In the genomic region with DNA sequence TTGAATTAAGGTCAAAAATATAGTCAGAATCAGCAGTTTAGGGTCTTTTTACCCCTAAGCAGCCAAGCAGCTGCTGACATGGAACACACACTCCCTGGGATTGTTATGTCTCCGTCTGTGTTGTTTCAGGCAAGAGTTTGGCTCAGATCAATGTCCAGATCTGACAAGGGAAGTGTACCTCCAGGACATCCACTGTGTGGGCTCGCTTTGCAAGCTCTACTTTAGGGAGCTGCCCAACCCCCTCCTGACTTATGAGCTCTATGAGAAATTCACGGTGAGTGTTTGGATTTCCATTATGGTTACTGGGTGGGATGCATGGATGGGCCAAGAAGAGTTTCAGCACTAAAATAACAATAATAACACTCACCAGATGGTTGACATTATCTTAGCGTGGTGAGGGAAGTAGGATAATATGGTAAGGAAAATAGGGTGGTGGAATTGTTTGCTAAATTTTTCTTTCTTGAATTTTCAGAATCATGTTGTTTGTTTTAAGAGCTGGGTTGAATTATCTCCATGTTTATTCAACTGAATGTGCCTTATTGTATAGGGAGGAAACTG, we compare ENCODE assay signal across 21 cellular contexts.
DNase-seq lines count a peak whose midpoint lies in the region; ATAC-seq and TF ChIP-seq lines count a peak whose summit lies in the region.
"Had no signal": no experiment of that assay in that cellular context is flagged by ENCODE, and none has a peak within 500 bp of the region (broad histone marks: within the 10 kb centered on the region; RNA-seq: fewer than 3 reads in every experiment).

No MANE protein-coding gene starts in this region.

- H3K56ac ChIP-seq in IMR-90 (ENCODE audit: extremely low read depth, insufficient read depth, low read length): no peak overlapping the region

- H4K91ac ChIP-seq in IMR-90 (ENCODE audit: insufficient read depth, low read depth, low read length): no peak overlapping the region

- WGBS in IMR-90 (ENCODE audit: extremely low coverage in 2 of 2, insufficient read length in 1 of 2), 2 experiments: 33 to 100% methylated on average over 1 of the region's 4 CpGs

- no peaks in the 10 kb centered on the region for H3K27me3 Mint-ChIP-seq in activated CD4-positive, alpha-beta T cell treated with anti-CD3 and anti-CD28 coated beads, Interleukin-2, amount 10 ng/mL, durations not matched to agents 24 days and 14 days
- peaks cover 4% of the 10 kb centered on the region for H3K27me3 Mint-ChIP-seq in Caco-2 (ENCODE audit: insufficient read depth, unreplicated experiment)
- H3K27me3 Mint-ChIP-seq: CD4-positive, alpha-beta T cell had no signal

- no peak overlapping the region for H4K8ac ChIP-seq in IMR-90 (ENCODE audit: low read depth in 2 of 2, low read length in 2 of 2)

- no peak overlapping the region for H3K4me3 Mint-ChIP-seq in activated CD4-positive, alpha-beta T cell treated with anti-CD3 and anti-CD28 coated beads, Interleukin-2, amount 10 ng/mL, durations not matched to agents 24 days and 14 days
- no peak overlapping the region for H3K4me3 Mint-ChIP-seq in Caco-2 (ENCODE audit: unreplicated experiment)
- H3K4me3 Mint-ChIP-seq: CD4-positive, alpha-beta T cell; H9; HFFc6 had no signal

- H3K36me3 Mint-ChIP-seq in activated CD4-positive, alpha-beta T cell treated with anti-CD3 and anti-CD28 coated beads, Interleukin-2, amount 10 ng/mL, durations not matched to agents 24 days and 14 days (ENCODE audit: low read depth): no peaks in the 10 kb centered on the region
- H3K36me3 Mint-ChIP-seq in Caco-2 (ENCODE audit: insufficient read depth, unreplicated experiment): no peaks in the 10 kb centered on the region

- H3K4me2 ChIP-seq in IMR-90 (ENCODE audit: low read depth, low read length): no peak overlapping the region
- H3K4me2 ChIP-seq: BLaER1 had no signal

- no peak for DNase-seq in IMR-90
- DNase-seq in brain pericyte (ENCODE audit: low read depth, low spot score): peak; percentile 92
- peak; percentile 11 for DNase-seq in fibroblast of the aortic adventitia (ENCODE audit: low read depth)
- DNase-seq in sciatic nerve (ENCODE audit: low spot score): no peak
- no peak for DNase-seq in NCI-H1417 treated with DMSO at 0.1 percent for 48 hours (lab: John Stamatoyannopoulos, UW)
- DNase-seq in cerebellar nuclear complex (lab: John Stamatoyannopoulos, UW): no peak
- no peak for DNase-seq in activated CD4-positive, alpha-beta T cell treated with anti-CD3 and anti-CD28 coated beads, Interleukin-2, amount 10 ng/mL, durations not matched to agents 24 days and 14 days
- no peak for DNase-seq in Caco-2
- DNase-seq: CD4-positive, alpha-beta T cell; DMS153; GM23248; H9; HFFc6; MG63; NCI-H1417; NCI-H187; NCI-H446; NCI-H526; OCI-M1 had no signal

- TF ChIP-seq RAD21 in IMR-90 (IDR thresholded peaks at IDR 0.05; ENCODE audit: low read length): no peak

- in situ Hi-C loops in IMR-90 (cut with MboI; ENCODE audit: low sequenced_read_pairs): no loop called here

- H3K18ac ChIP-seq in IMR-90 (ENCODE audit: low read depth, low read length): no peak overlapping the region

- no peak overlapping the region; the same call in 1 of the 2 replicates for H3K27ac ChIP-seq in IMR-90 (ENCODE audit: insufficient read depth, low read length)
- H3K27ac ChIP-seq: BLaER1, GM23248 had no signal

- CTCF ChIA-PET in IMR-90 (lab: Yijun Ruan, JAX) (interaction anchor here (0.6 kb wide), 1 partner anchor 120 kb away, joined by 4 read pairs; no protein-coding TSS in a partner anchor), Caco-2 (lab: Charles Lee) (interaction anchor here (0.7 kb wide), 1 partner anchor 127 kb away, joined by 3 read pairs; no protein-coding TSS in a partner anchor)

- H4K20me1 ChIP-seq in IMR-90 (ENCODE audit: insufficient read depth, low read length): no peaks in the 10 kb centered on the region
- H4K20me1 ChIP-seq: BLaER1 had no signal

- H3K9me3 Mint-ChIP-seq in activated CD4-positive, alpha-beta T cell treated with anti-CD3 and anti-CD28 coated beads, Interleukin-2, amount 10 ng/mL, durations not matched to agents 24 days and 14 days: no peaks in the 10 kb centered on the region
- no peaks in the 10 kb centered on the region for H3K9me3 Mint-ChIP-seq in Caco-2 (ENCODE audit: unreplicated experiment)
- H3K9me3 Mint-ChIP-seq: CD4-positive, alpha-beta T cell; H9; HFFc6 had no signal

- no peak overlapping the region for H3K14ac ChIP-seq in IMR-90 (replicated peaks; ENCODE audit: low read depth, low read length)

- POLR2A ChIA-PET in IMR-90 (lab: Charles Lee; ENCODE audit: unreplicated experiment): no interaction called here
- POLR2A ChIA-PET in Caco-2 (lab: Charles Lee): interaction anchor here (0.6 kb wide), 1 partner anchor 46 kb away, joined by 3 read pairs; no protein-coding TSS in a partner anchor

- H2BK120ac ChIP-seq in IMR-90 (ENCODE audit: low read depth, low read length): no peak overlapping the region

- H2BK20ac ChIP-seq in IMR-90 (ENCODE audit: low read depth, low read length): no peak overlapping the region

- BruUV-seq in IMR-90 (replicated peaks; lab: Mats Ljungman, UMichigan) (no TSS peak), Caco-2 (replicated peaks; lab: Mats Ljungman, UMichigan) (no TSS peak)

- no peak overlapping the region for H2BK5ac ChIP-seq in IMR-90 (ENCODE audit: low read depth, low read length, poor library complexity, severe bottlenecking)

- peaks cover 2% of the 10 kb centered on the region for H3K4me1 Mint-ChIP-seq in activated CD4-positive, alpha-beta T cell treated with anti-CD3 and anti-CD28 coated beads, Interleukin-2, amount 10 ng/mL, durations not matched to agents 24 days and 14 days
- H3K4me1 Mint-ChIP-seq in Caco-2 (ENCODE audit: low read depth, unreplicated experiment): no peaks in the 10 kb centered on the region

- peak; percentile 21; the same call in 1 of the 2 replicates for ATAC-seq in IMR-90 (ENCODE audit: low read depth)
- ATAC-seq in sciatic nerve: peak; percentile 62
- ATAC-seq: Right ventricle myocardium inferior had no signal

- no peak overlapping the region for H3K9ac ChIP-seq in IMR-90 (ENCODE audit: low read depth, low read length)
- H3K9ac ChIP-seq: BLaER1, GM23248 had no signal

- no peaks in the 10 kb centered on the region for H3K9me3 ChIP-seq in IMR-90 (ENCODE audit: control insufficient read depth, insufficient read depth, low read length)
- no peaks in the 10 kb centered on the region for H3K9me3 ChIP-seq in Caco-2
- H3K9me3 ChIP-seq: BLaER1, MG63 had no signal

- H3K36me3 ChIP-seq in IMR-90 (ENCODE audit: control insufficient read depth, insufficient read depth, low read length) (peaks cover 6% of the 10 kb centered on the region), Caco-2 (ENCODE audit: control insufficient read depth, insufficient read depth, low read length) (no peaks in the 10 kb centered on the region)
- H3K36me3 ChIP-seq: BLaER1, MG63 had no signal

- H2BK15ac ChIP-seq in IMR-90 (ENCODE audit: low read depth, low read length): no peak overlapping the region

- H2AK9ac ChIP-seq in IMR-90 (replicated peaks; ENCODE audit: low read depth, low read length, poor library complexity): no peak overlapping the region

- H3K4ac ChIP-seq in IMR-90 (ENCODE audit: low read depth, low read length): no peak overlapping the region

- H3K27me3 ChIP-seq in IMR-90 (ENCODE audit: control insufficient read depth, insufficient read depth, low read length): no peaks in the 10 kb centered on the region
- no peaks in the 10 kb centered on the region for H3K27me3 ChIP-seq in Caco-2 (replicated peaks; ENCODE audit: control insufficient read depth, insufficient read depth, low read length)
- H3K27me3 ChIP-seq: BLaER1, MG63 had no signal

- peaks cover 4% of the 10 kb centered on the region for H3K9me1 ChIP-seq in IMR-90 (ENCODE audit: insufficient read depth, low read length)

- no peak for TF ChIP-seq POLR2A in IMR-90 (IDR thresholded peaks at IDR 0.05; ENCODE audit: low read depth, low read length)

- H4K5ac ChIP-seq in IMR-90 (ENCODE audit: low read depth, low read length): no peak overlapping the region

- H3K4me1 ChIP-seq in IMR-90 (ENCODE audit: control insufficient read depth, insufficient read depth, low read length) (peaks cover 2% of the 10 kb centered on the region; the same call in 1 of the 2 replicates), Caco-2 (no peaks in the 10 kb centered on the region)
- H3K4me1 ChIP-seq: BLaER1 had no signal

- intact Hi-C loops in IMR-90 (cut with micrococcal nuclease): no loop called here
- intact Hi-C loops in sciatic nerve (cut with DNase I): no loop called here
- intact Hi-C loops in activated CD4-positive, alpha-beta T cell treated with anti-CD3 and anti-CD28 coated beads, Interleukin-2, amount 10 ng/mL, durations not matched to agents 24 days and 14 days (cut with micrococcal nuclease): no loop called here
- intact Hi-C loops in Caco-2 (cut with micrococcal nuclease; ENCODE audit: unreplicated experiment): no loop called here

- no peak overlapping the region for H3K27ac Mint-ChIP-seq in activated CD4-positive, alpha-beta T cell treated with anti-CD3 and anti-CD28 coated beads, Interleukin-2, amount 10 ng/mL, durations not matched to agents 24 days and 14 days
- no peak overlapping the region for H3K27ac Mint-ChIP-seq in Caco-2 (ENCODE audit: unreplicated experiment)
- H3K27ac Mint-ChIP-seq: CD4-positive, alpha-beta T cell; H9; HFFc6 had no signal

- H3K23ac ChIP-seq in IMR-90 (ENCODE audit: low read depth, low read length): no peak overlapping the region

- TF ChIP-seq CTCF in IMR-90 (conservative IDR thresholded peaks at IDR 0.05; ENCODE audit: low read depth, low read length): no peak
- TF ChIP-seq CTCF in fibroblast of the aortic adventitia (IDR thresholded peaks at IDR 0.05; ENCODE audit: insufficient read depth, low read length): no peak
- no peak for TF ChIP-seq CTCF in Caco-2 (IDR thresholded peaks at IDR 0.05; ENCODE audit: insufficient read depth in 1 of 2, low read depth in 1 of 2, low read length in 1 of 2, severe bottlenecking in 1 of 2, unreplicated experiment in 1 of 2)

- no peak overlapping the region for H2AFZ ChIP-seq in IMR-90 (replicated peaks; ENCODE audit: low read length, poor library complexity)
- H2AFZ ChIP-seq: GM23248 had no signal

- dilution Hi-C loops in IMR-90 (cut with HindIII; ENCODE audit: low sequenced_read_pairs, unreplicated experiment): no loop called here

- no peak overlapping the region for H2AK5ac ChIP-seq in IMR-90 (ENCODE audit: low read depth, low read length)

- peaks cover 0 to 6% of the 10 kb centered on the region in 2 experiments; a peak in 1 of 4 replicates for H3K79me1 ChIP-seq in IMR-90 (ENCODE audit: low read depth in 1 of 2, low read length in 2 of 2)

- H3K4me3 ChIP-seq in IMR-90 (ENCODE audit: insufficient read depth, low read depth, low read length) (no peak overlapping the region), fibroblast of the aortic adventitia (ENCODE audit: low read depth, low read length) (no peak overlapping the region), Caco-2 (ENCODE audit: low read depth, low read length) (no peak overlapping the region)
- H3K4me3 ChIP-seq: BLaER1, GM23248, MG63 had no signal

Comparison
In these comparisons a context has a peak if more than half of its experiments do, and no peak if none do; other contexts are left out.
1. DNase-seq: peak in brain pericyte (single experiment) and fibroblast of the aortic adventitia (single experiment); none in IMR-90 (single experiment), sciatic nerve (single experiment), NCI-H1417 treated with DMSO at 0.1 percent for 48 hours (single experiment), cerebellar nuclear complex (0 of 2), activated CD4-positive, alpha-beta T cell treated with anti-CD3 and anti-CD28 coated beads, Interleukin-2, amount 10 ng/mL, durations not matched to agents 24 days and 14 days (single experiment) and Caco-2 (0 of 2).